8 cellular contexts compared by ENCODE assay signal in the genomic region with DNA sequence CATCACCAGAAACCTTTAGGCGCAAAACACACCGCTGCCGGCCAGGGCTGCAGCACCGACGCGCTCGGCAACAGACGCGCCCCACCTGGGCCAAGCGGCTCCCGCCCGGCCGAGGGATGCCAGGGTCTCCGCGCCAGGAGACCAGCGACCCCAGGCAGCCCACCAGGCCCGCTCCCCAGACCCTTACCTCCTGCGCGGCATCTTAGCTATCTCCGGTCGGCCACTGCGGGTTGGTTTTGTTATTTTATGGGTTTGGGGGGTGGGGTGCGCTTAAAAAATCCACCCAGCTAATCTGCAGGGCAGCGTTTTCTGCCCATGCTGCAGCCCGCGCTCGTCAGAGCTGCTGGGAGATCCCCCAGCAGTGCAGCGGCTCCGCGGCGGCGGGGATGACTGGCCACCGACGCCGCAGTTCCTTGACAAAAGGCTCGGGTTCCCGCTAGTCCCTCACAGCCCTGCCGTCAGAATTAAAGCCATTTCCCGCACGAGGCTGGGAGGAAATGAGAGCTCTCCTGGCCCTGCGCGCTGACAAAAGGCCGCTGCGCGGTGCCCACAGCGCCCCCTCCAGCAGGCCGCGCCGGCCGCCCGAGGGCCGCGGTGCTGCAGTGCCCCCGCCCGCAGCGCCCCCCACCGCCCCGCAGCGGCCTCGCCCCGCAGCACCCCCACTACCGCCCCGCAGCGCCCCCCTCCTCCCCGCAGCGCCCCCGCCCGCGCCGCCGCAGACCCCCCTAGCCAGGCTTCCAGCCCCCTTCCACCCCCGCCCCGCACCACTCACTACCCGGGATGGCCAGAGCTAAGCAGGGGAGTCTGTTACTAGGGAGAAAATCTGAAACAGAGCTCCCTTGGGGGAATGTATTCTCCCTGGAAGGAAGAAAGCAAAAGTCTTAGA. TPM values are rescaled to one million over a fixed set of nuclear protein-coding genes. Genes with fewer than 3 reads are reported as not detected.
DNase-seq lines count a peak whose midpoint lies in the region; ATAC-seq and TF ChIP-seq lines count a peak whose summit lies in the region.

A gene with protein sequence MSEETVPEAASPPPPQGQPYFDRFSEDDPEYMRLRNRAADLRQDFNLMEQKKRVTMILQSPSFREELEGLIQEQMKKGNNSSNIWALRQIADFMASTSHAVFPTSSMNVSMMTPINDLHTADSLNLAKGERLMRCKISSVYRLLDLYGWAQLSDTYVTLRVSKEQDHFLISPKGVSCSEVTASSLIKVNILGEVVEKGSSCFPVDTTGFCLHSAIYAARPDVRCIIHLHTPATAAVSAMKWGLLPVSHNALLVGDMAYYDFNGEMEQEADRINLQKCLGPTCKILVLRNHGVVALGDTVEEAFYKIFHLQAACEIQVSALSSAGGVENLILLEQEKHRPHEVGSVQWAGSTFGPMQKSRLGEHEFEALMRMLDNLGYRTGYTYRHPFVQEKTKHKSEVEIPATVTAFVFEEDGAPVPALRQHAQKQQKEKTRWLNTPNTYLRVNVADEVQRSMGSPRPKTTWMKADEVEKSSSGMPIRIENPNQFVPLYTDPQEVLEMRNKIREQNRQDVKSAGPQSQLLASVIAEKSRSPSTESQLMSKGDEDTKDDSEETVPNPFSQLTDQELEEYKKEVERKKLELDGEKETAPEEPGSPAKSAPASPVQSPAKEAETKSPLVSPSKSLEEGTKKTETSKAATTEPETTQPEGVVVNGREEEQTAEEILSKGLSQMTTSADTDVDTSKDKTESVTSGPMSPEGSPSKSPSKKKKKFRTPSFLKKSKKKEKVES (minus strand): TSS at position 502 of the 886 bp plus-strand sequence. CDS start 61,792 bp downstream, outside the sequence.

- TF ChIP-seq CTCF in ovary (IDR thresholded peaks at IDR 0.05), result no peak
- peak in 1 of 4 experiments; percentile 19 for TF ChIP-seq CTCF in uterus (IDR thresholded peaks at IDR 0.05)

- peaks cover 26% of the 10 kb centered on the region for H3K4me1 Mint-ChIP-seq in activated T-helper 1 cell treated with anti-CD3 and anti-CD28 coated beads, Interleukin-12 subunit alpha, Interleukin-12 subunit beta, Interleukin-2, Interleukin-4 antibody, amounts not matched to agents 30 ng/mL and 10 ng/mL and 1 ng/mL, durations not matched to agents 14 hours and 24 hours and 36 hours (ENCODE audit: low read depth)

- intact Hi-C loops in activated T-helper 1 cell treated with anti-CD3 and anti-CD28 coated beads, Interleukin-12 subunit alpha, Interleukin-12 subunit beta, Interleukin-2, Interleukin-4 antibody, amounts not matched to agents 30 ng/mL and 10 ng/mL and 1 ng/mL, durations not matched to agents 14 hours and 24 hours and 36 hours (cut with micrococcal nuclease), result loop anchor here (5.0 kb wide), 2 partner anchors 111 to 466 kb away; a partner anchor contains a TSS
- intact Hi-C loops in ovary (cut with DNase I), result no loop called here
- intact Hi-C loops in uterus (cut with DNase I; ENCODE audit: low total_unique reads), result no loop called here

- no peak for ATAC-seq in HG02884 (IDR thresholded peaks at IDR 0.05; ENCODE audit: unreplicated experiment)

- H3K36me3 ChIP-seq in ovary, result no peaks in the 10 kb centered on the region
- H3K36me3 ChIP-seq in uterus, result no peaks in the 10 kb centered on the region

- no peaks in the 10 kb centered on the region for H3K9me3 ChIP-seq in ovary
- no peaks in the 10 kb centered on the region for H3K9me3 ChIP-seq in uterus

- TF ChIP-seq POLR2A in ovary (IDR thresholded peaks at IDR 0.05), result no peak
- TF ChIP-seq POLR2A in uterus (IDR thresholded peaks at IDR 0.05), result no peak

- no peaks in the 10 kb centered on the region for H3K9me3 Mint-ChIP-seq in activated T-helper 1 cell treated with anti-CD3 and anti-CD28 coated beads, Interleukin-12 subunit alpha, Interleukin-12 subunit beta, Interleukin-2, Interleukin-4 antibody, amounts not matched to agents 30 ng/mL and 10 ng/mL and 1 ng/mL, durations not matched to agents 14 hours and 24 hours and 36 hours

- no peaks in the 10 kb centered on the region for H3K27me3 ChIP-seq in ovary
- peaks cover 0 to 14% of the 10 kb centered on the region in 2 donors for H3K27me3 ChIP-seq in uterus

- H3K36me3 Mint-ChIP-seq in activated T-helper 1 cell treated with anti-CD3 and anti-CD28 coated beads, Interleukin-12 subunit alpha, Interleukin-12 subunit beta, Interleukin-2, Interleukin-4 antibody, amounts not matched to agents 30 ng/mL and 10 ng/mL and 1 ng/mL, durations not matched to agents 14 hours and 24 hours and 36 hours (ENCODE audit: low read depth), result peaks cover 2% of the 10 kb centered on the region

- H3K4me3 Mint-ChIP-seq in activated T-helper 1 cell treated with anti-CD3 and anti-CD28 coated beads, Interleukin-12 subunit alpha, Interleukin-12 subunit beta, Interleukin-2, Interleukin-4 antibody, amounts not matched to agents 30 ng/mL and 10 ng/mL and 1 ng/mL, durations not matched to agents 14 hours and 24 hours and 36 hours, result peak within 1 kb of the TSS; percentile 89

- WGBS in ovary, 3 donors, result 1 to 2% (median 1%) methylated on average over 35 to 72 of the region's 74 CpGs

- H3K4me1 ChIP-seq in ovary (ENCODE audit: insufficient read depth) (peaks cover 4% of the 10 kb centered on the region), uterus (peaks cover 0 to 13% of the 10 kb centered on the region in 2 donors)

- peak within 1 kb of the TSS; percentile 76 for H3K27ac Mint-ChIP-seq in activated T-helper 1 cell treated with anti-CD3 and anti-CD28 coated beads, Interleukin-12 subunit alpha, Interleukin-12 subunit beta, Interleukin-2, Interleukin-4 antibody, amounts not matched to agents 30 ng/mL and 10 ng/mL and 1 ng/mL, durations not matched to agents 14 hours and 24 hours and 36 hours

- H3K27ac ChIP-seq in ovary, result no peak within 1 kb of the TSS
- no peak within 1 kb of the TSS for H3K27ac ChIP-seq in uterus

- DNase-seq in activated gamma-delta T cell treated with Interleukin-2 at 50 U/mL for 16 hours, result peak; percentile 18
- no peak for DNase-seq in activated gamma-delta T cell (lab: John Stamatoyannopoulos, UW)
- DNase-seq in NCI-H510A (lab: John Stamatoyannopoulos, UW), result peak; percentile 74
- peak; percentile 48 for DNase-seq in activated T-helper 1 cell treated with anti-CD3 and anti-CD28 coated beads, Interleukin-12 subunit alpha, Interleukin-12 subunit beta, Interleukin-2, Interleukin-4 antibody, amounts not matched to agents 30 ng/mL and 10 ng/mL and 1 ng/mL, durations not matched to agents 14 hours and 24 hours and 36 hours (ENCODE audit: low spot score)
- DNase-seq in germinal center (ENCODE audit: low spot score), result peak; percentile 55
- peak in 2 of 5 donors; percentile 12 to 16 for DNase-seq in ovary
- no peak for DNase-seq in uterus

- peak within 1 kb of the TSS; percentile 24 for H3K4me3 ChIP-seq in ovary
- H3K4me3 ChIP-seq in uterus, result peak within 1 kb of the TSS; percentile 21 to 29

- peaks cover 37% of the 10 kb centered on the region for H3K27me3 Mint-ChIP-seq in activated T-helper 1 cell treated with anti-CD3 and anti-CD28 coated beads, Interleukin-12 subunit alpha, Interleukin-12 subunit beta, Interleukin-2, Interleukin-4 antibody, amounts not matched to agents 30 ng/mL and 10 ng/mL and 1 ng/mL, durations not matched to agents 14 hours and 24 hours and 36 hours (ENCODE audit: insufficient read depth)

- TF ChIP-seq EP300 in ovary (IDR thresholded peaks at IDR 0.05), result no peak

RNA-seq across cellular contexts. Expression of the gene that starts here (rescaled TPM):
- 6.9 and 9.0 TPM in 2 replicates for total RNA-seq in activated T-helper 1 cell treated with anti-CD3 and anti-CD28 coated beads, Interleukin-12 subunit alpha, Interleukin-12 subunit beta, Interleukin-2, Interleukin-4 antibody, amounts not matched to agents 30 ng/mL and 10 ng/mL and 1 ng/mL, durations not matched to agents 14 hours and 24 hours and 36 hours
- total RNA-seq in ovary (1 to 10 TPM in 4 of 7 donors, under 1 TPM in 3; 0.38 to 6.2 (median 1.2) TPM), uterus (1 to 10 TPM in 2 of 4 donors, under 1 TPM in 2; 0.51 to 5.2 (median 2.6) TPM)
- polyA plus RNA-seq in ovary, result under 1 TPM; 0.29 to 0.62 TPM

Comparison
In these comparisons a context has a peak if more than half of its experiments do, and no peak if none do; other contexts are left out.
1. DNase-seq: peak in activated gamma-delta T cell treated with Interleukin-2 at 50 U/mL for 16 hours (single experiment), NCI-H510A (single experiment), activated T-helper 1 cell treated with anti-CD3 and anti-CD28 coated beads, Interleukin-12 subunit alpha, Interleukin-12 subunit beta, Interleukin-2, Interleukin-4 antibody, amounts not matched to agents 30 ng/mL and 10 ng/mL and 1 ng/mL, durations not matched to agents 14 hours and 24 hours and 36 hours (single experiment) and germinal center (single experiment); none in activated gamma-delta T cell (single experiment) and uterus (0 of 2).